ENCODE assay signal across 8 cellular contexts in genomic region chr1:228500901-228501871, GRCh38. TPM values are rescaled to one million over a fixed set of nuclear protein-coding genes. Genes with fewer than 3 reads are reported as not detected.
DNase-seq lines count a peak whose midpoint lies in the region; ATAC-seq, FAIRE-seq and TF ChIP-seq lines count a peak whose summit lies in the region.

No MANE protein-coding gene starts in this region.

- TF ChIP-seq POLR2A in suprapubic skin (IDR thresholded peaks at IDR 0.05): no peak

- peaks cover 26% of the 10 kb centered on the region for H3K4me1 Mint-ChIP-seq in activated T-helper 17 cell treated with anti-CD3 and anti-CD28 coated beads, Interleukin-2, amount 50 U/mL, for 72 hours

- H3K27me3 ChIP-seq in H7 (ENCODE audit: control insufficient read depth, insufficient read depth, low read length) (peaks cover 16% of the 10 kb centered on the region), suprapubic skin (no peaks in the 10 kb centered on the region)

- no peak overlapping the region for H3K27ac Mint-ChIP-seq in activated T-helper 17 cell treated with anti-CD3 and anti-CD28 coated beads, Interleukin-2, amount 50 U/mL, for 72 hours

- CTCF ChIA-PET in RWPE1 (lab: Yijun Ruan, JAX): interaction anchor here (0.5 to 2.9 kb wide), 15 partner anchors 10 to 1079 kb away, joined by 3 to 16 read pairs (median 3); no protein-coding TSS in a partner anchor

- peaks cover 19% of the 10 kb centered on the region for H3K36me3 Mint-ChIP-seq in activated T-helper 17 cell treated with anti-CD3 and anti-CD28 coated beads, Interleukin-2, amount 50 U/mL, for 72 hours (ENCODE audit: low read depth)

- H3K4me3 Mint-ChIP-seq in activated T-helper 17 cell treated with anti-CD3 and anti-CD28 coated beads, Interleukin-2, amount 50 U/mL, for 72 hours: peak overlapping the region; percentile 56

- peak; percentile 31 for FAIRE-seq in G401.6 (lab: Jason Lieb, UNC)

- peak; percentile 97 for TF ChIP-seq CTCF in LNCAP (IDR thresholded peaks at IDR 0.05)
- peak; percentile 94 for TF ChIP-seq CTCF in RWPE1 (conservative IDR thresholded peaks at IDR 0.05; ENCODE audit: low read depth)
- peak; percentile 93 for TF ChIP-seq CTCF in fibroblast of villous mesenchyme (IDR thresholded peaks at IDR 0.05; ENCODE audit: insufficient read depth, low read depth, low read length)
- peak in 2 of 3 donors; percentile 29 to 35 for TF ChIP-seq CTCF in omental fat pad (IDR thresholded peaks at IDR 0.05)
- TF ChIP-seq CTCF in suprapubic skin (IDR thresholded peaks at IDR 0.05): peak; percentile 77 to 88

- H3K4me1 ChIP-seq in suprapubic skin: peaks cover 10% of the 10 kb centered on the region

- H3K27me3 Mint-ChIP-seq in activated T-helper 17 cell treated with anti-CD3 and anti-CD28 coated beads, Interleukin-2, amount 50 U/mL, for 72 hours: no peaks in the 10 kb centered on the region

- no peak for TF ChIP-seq EP300 in suprapubic skin (IDR thresholded peaks at IDR 0.05)

- POLR2A ChIA-PET in RWPE1 (lab: Yijun Ruan, JAX; ENCODE audit: low non-redundant PET): no interaction called here

- no peak overlapping the region for H3K4me3 ChIP-seq in H7 (ENCODE audit: insufficient read depth, low read depth, low read length)
- peak overlapping the region; percentile 7 for H3K4me3 ChIP-seq in fibroblast of villous mesenchyme (ENCODE audit: low read depth, low read length)
- peak overlapping the region; percentile 34 for H3K4me3 ChIP-seq in suprapubic skin

- H3K27ac ChIP-seq in RWPE1: no peak overlapping the region
- no peak overlapping the region for H3K27ac ChIP-seq in suprapubic skin

- 7% methylated on average over 14 of the region's 23 CpGs for WGBS in suprapubic skin

- DNase-seq in H7: peak; percentile 84
- peak; percentile 75 for DNase-seq in RWPE1 (ENCODE audit: low spot score)
- peak; percentile 85 for DNase-seq in fibroblast of villous mesenchyme (ENCODE audit: low read depth)
- DNase-seq in omental fat pad (ENCODE audit: low spot score): peak; percentile 69
- peak; percentile 89 to 90 for DNase-seq in suprapubic skin (ENCODE audit: low spot score in 2 of 2)

- H3K36me3 ChIP-seq in H7 (replicated peaks; ENCODE audit: control insufficient read depth, insufficient read depth, low read length): no peaks in the 10 kb centered on the region
- H3K36me3 ChIP-seq in suprapubic skin: peaks cover 6% of the 10 kb centered on the region

- ATAC-seq in activated T-helper 17 cell treated with anti-CD3 and anti-CD28 coated beads, Interleukin-2, amount 50 U/mL, for 72 hours (replicated peaks): peak; percentile 98
- ATAC-seq in omental fat pad (ENCODE audit: low FRiP score): peak; percentile 95

- no peaks in the 10 kb centered on the region for H3K9me3 Mint-ChIP-seq in activated T-helper 17 cell treated with anti-CD3 and anti-CD28 coated beads, Interleukin-2, amount 50 U/mL, for 72 hours

- no peaks in the 10 kb centered on the region for H3K9me3 ChIP-seq in suprapubic skin

RNA-seq across cellular contexts. Expression of gene RNF187, which starts 14.0 kb away (rescaled TPM):
- total RNA-seq in H7 (2014; rRNA removed; shearing (Covaris generic)): 175 and 183 TPM in 2 replicates
- total RNA-seq in activated T-helper 17 cell treated with anti-CD3 and anti-CD28 coated beads, Interleukin-2, amount 50 U/mL, for 72 hours: 100 to 1,000 TPM in 1 of 2 donors, 10 to 100 TPM in 1; 92.7 to 111 TPM
- total RNA-seq in fibroblast of villous mesenchyme (41.9 and 57.3 TPM in 2 replicates), omental fat pad (10 to 100 TPM; 20.8 to 26.5 (median 23.5) TPM), suprapubic skin (10 to 100 TPM; 55.6 to 99.6 (median 57.7) TPM)

Comparison
In these comparisons a context has a peak if more than half of its experiments do, and no peak if none do; other contexts are left out.
1. CTCF ChIP-seq: peak in every context shown above with its lines; median percentile 97 in LNCAP; 94 in RWPE1; 93 in fibroblast of villous mesenchyme; 82 in suprapubic skin; 32 in omental fat pad.